ENCODE assay signal across 1 cellular context in the genomic region with DNA sequence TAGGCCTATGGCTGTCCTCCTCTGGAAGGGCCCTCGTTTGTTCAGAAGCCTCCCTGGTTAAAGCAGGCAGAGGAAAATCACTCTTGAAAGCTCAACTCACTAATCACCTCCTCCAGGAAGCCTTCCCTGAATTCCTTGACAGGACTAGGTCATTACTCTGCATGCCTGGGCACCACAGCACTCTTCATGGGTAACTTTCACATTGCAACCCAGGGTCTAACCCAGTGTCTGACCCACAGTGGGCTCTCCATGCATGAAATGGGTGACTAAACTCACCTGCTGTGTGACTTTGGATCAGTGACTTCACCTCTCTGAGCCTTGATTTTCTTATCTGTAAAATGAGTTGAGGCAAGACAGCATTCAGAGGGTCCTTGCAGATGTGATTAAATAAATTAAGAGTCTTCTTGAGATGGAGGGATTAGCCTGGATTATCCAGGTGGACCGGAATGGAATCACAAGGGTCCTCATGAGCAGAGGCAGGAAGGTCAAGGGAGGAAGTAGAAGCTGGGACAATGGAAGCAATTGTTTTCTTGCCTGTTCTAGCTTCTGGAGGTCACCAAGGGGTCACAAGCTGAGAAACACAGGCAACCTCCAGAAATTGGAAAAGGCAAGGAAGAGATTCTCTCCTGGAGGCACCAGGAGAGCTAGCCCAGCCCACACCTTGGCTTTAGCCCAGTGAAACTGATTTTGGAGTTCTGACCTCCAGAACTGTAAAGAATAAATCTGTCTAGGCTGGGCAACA.
TF ChIP-seq lines count a peak whose summit lies in the region.

No MANE protein-coding gene starts in this region.

TF ChIP-seq in endothelial cell of umbilical vein, 7 proteins besides CTCF, POLR2A, EP300 and RAD21 (continued from another document):
- no peak for TF ChIP-seq JUN (IDR thresholded peaks at IDR 0.05; ENCODE audit: borderline replicate concordance, insufficient read depth, insufficient read length, low read depth)
- no peak for TF ChIP-seq MYC (IDR thresholded peaks at IDR 0.05; ENCODE audit: low read depth, low read length)
- TF ChIP-seq FOS (IDR thresholded peaks at IDR 0.05; ENCODE audit: borderline replicate concordance, insufficient read depth, low read length), result no peak
TF ChIP-seq in endothelial cell of umbilical vein: peak in this region for 0.
